ENCODE assay signal across 8 cellular contexts in genomic region chr5:88659529-88660325, GRCh38.
DNase-seq lines count a peak whose midpoint lies in the region; ATAC-seq, FAIRE-seq and TF ChIP-seq lines count a peak whose summit lies in the region.

No MANE protein-coding gene starts in this region.

- in situ Hi-C loops in Panc1 (cut with HindIII; ENCODE audit: low pct_unique_long_range_greater_than_20kb, low sequenced_read_pairs) = no loop called here

- no peaks in the 10 kb centered on the region; the same call in 2 of the 3 replicates for H3K36me3 Mint-ChIP-seq in GM23338 (ENCODE audit: low read depth)

- H3K27me3 ChIP-seq in GM23338 (ENCODE audit: insufficient read depth) = peaks cover 68% of the 10 kb centered on the region
- no peaks in the 10 kb centered on the region for H3K27me3 ChIP-seq in Panc1 (ENCODE audit: control insufficient read depth, insufficient read depth, low read length)

- no peak overlapping the region for H2AFZ ChIP-seq in GM23338

- H3K4me1 ChIP-seq in GM23338 (ENCODE audit: insufficient read depth) = peaks cover 48% of the 10 kb centered on the region
- peaks cover 28% of the 10 kb centered on the region; the same call in 1 of the 2 replicates for H3K4me1 ChIP-seq in Panc1 (ENCODE audit: control insufficient read depth, insufficient read depth, low read length)

- no peaks in the 10 kb centered on the region for H3K9me3 ChIP-seq in Panc1 (ENCODE audit: control insufficient read depth, insufficient read depth, low read depth, low read length)

- H3F3A ChIP-seq in GM23338 (replicated peaks; ENCODE audit: low read depth) = peaks cover 7% of the 10 kb centered on the region; the same call in 1 of the 2 replicates

- H3K4me2 ChIP-seq in GM23338 = peak overlapping the region; percentile 72

- TF ChIP-seq CTCF in GM23338 (conservative IDR thresholded peaks at IDR 0.05; ENCODE audit: low read depth in 2 of 2) (no peak), Panc1 (IDR thresholded peaks at IDR 0.05) (no peak)

- peak; percentile 78 for FAIRE-seq in GM18507 (lab: Jason Lieb, UNC)

- H3K27ac ChIP-seq in GM23338 (ENCODE audit: low read depth) = no peak overlapping the region
- peak overlapping the region; percentile 72 for H3K27ac ChIP-seq in Panc1 (ENCODE audit: low read length)

- H3K9me2 ChIP-seq in GM23338 (ENCODE audit: insufficient read depth) = no peaks in the 10 kb centered on the region

- DNase-seq in GM18507 (ENCODE audit: extremely low spot score, insufficient read length, low read depth) (no peak), GM23338 (ENCODE audit: low spot score) (peak; percentile 68), Panc1 (ENCODE audit: low read depth, low spot score) (no peak), left kidney (ENCODE audit: low read depth, low spot score) (peak; percentile 34), AML-193 (lab: John Stamatoyannopoulos, UW) (no peak), D341Med (ENCODE audit: low spot score) (no peak), NCI-H146 (lab: John Stamatoyannopoulos, UW) (no peak), glomerular visceral epithelial cell (ENCODE audit: extremely low spot score) (no peak)

- no peaks in the 10 kb centered on the region for H3K79me2 ChIP-seq in GM23338 (replicated peaks; ENCODE audit: insufficient read depth)

- ATAC-seq in GM23338 (peak; percentile 47), Panc1 (no peak)

- H3K9me3 Mint-ChIP-seq in GM23338 = no peaks in the 10 kb centered on the region

- no peak overlapping the region for H3K27ac Mint-ChIP-seq in GM23338

- peaks cover 64% of the 10 kb centered on the region for H3K27me3 Mint-ChIP-seq in GM23338 (ENCODE audit: insufficient read depth, low read depth, poor library complexity)

- H3K4me3 ChIP-seq in GM23338 (peak overlapping the region; percentile 50), Panc1 (ENCODE audit: low read depth in 2 of 2, low read length in 2 of 2) (no peak overlapping the region)

- no peaks in the 10 kb centered on the region for H4K20me1 ChIP-seq in GM23338 (replicated peaks; ENCODE audit: insufficient read depth)

- CTCF ChIA-PET in Panc1 (lab: Charles Lee) = no interaction called here

- POLR2A ChIA-PET in Panc1 (lab: Charles Lee) = interaction anchor here (0.6 to 1.4 kb wide), 3 partner anchors 16 to 643 kb away, joined by 3 to 6 read pairs (median 5); no protein-coding TSS in a partner anchor

- H3K36me3 ChIP-seq in GM23338 (ENCODE audit: insufficient read depth) (no peaks in the 10 kb centered on the region), Panc1 (ENCODE audit: control insufficient read depth, insufficient read depth, low read length) (no peaks in the 10 kb centered on the region)

- H3K4me1 Mint-ChIP-seq in GM23338 = peaks cover 45% of the 10 kb centered on the region

- intact Hi-C loops in Panc1 (cut with micrococcal nuclease; ENCODE audit: unreplicated experiment) = no loop called here

- BruUV-seq in Panc1 (replicated peaks; lab: Mats Ljungman, UMichigan) = no TSS peak

- peak overlapping the region; percentile 65 for H3K4me3 Mint-ChIP-seq in GM23338

TF ChIP-seq in GM23338, 12 proteins besides CTCF, POLR2A, EP300 and RAD21:
- TF ChIP-seq ETS1 (IDR thresholded peaks at IDR 0.05) (no peak), JUNB (IDR thresholded peaks at IDR 0.05; ENCODE audit: unreplicated experiment) (no peak), EZH2 (IDR thresholded peaks at IDR 0.05; ENCODE audit: low read depth, unreplicated experiment) (peak; percentile 49), NANOG (IDR thresholded peaks at IDR 0.05; ENCODE audit: borderline replicate concordance) (no peak)

Comparison
In these comparisons a context has a peak if more than half of its experiments do, and no peak if none do; other contexts are left out.
1. DNase-seq: peak in GM23338 (single experiment) and left kidney (single experiment); none in GM18507 (single experiment), Panc1 (single experiment), AML-193 (0 of 2), D341Med (single experiment), NCI-H146 (single experiment) and glomerular visceral epithelial cell (single experiment).